ENCODE assay signal across 18 cellular contexts in genomic region chr7:115634633-115635032, GRCh38.
DNase-seq lines count a peak whose midpoint lies in the region; ATAC-seq, FAIRE-seq and TF ChIP-seq lines count a peak whose summit lies in the region.
"Had no signal": no experiment of that assay in that cellular context is flagged by ENCODE, and none has a peak within 500 bp of the region (broad histone marks: within the 10 kb centered on the region; RNA-seq: fewer than 3 reads in every experiment).

No MANE protein-coding gene starts in this region.

- no peaks in the 10 kb centered on the region for H3K36me3 Mint-ChIP-seq in GM23338 (ENCODE audit: low read depth)
- H3K36me3 Mint-ChIP-seq: activated naive CD8-positive, alpha-beta T cell treated with anti-CD3 and anti-CD28 coated beads, Interleukin-2, amount 10 ng/mL, durations not matched to agents 7 days and 5 days; stimulated activated effector memory CD8-positive, alpha-beta T cell treated with anti-CD3 and anti-CD28 coated beads, Interleukin-12 subunit alpha, Interleukin-12 subunit beta, amount 100 ng/mL, for 72 hours had no signal

- WGBS in tibial nerve, 2 donors, result 52 to 60% methylated on average over 4 of the region's 4 CpGs

- TF ChIP-seq CTCF in GM23338 (conservative IDR thresholded peaks at IDR 0.05; ENCODE audit: low read depth in 2 of 2) (no peak), cardiac fibroblast (IDR thresholded peaks at IDR 0.05; ENCODE audit: low read depth, low read length) (no peak), tibial nerve (IDR thresholded peaks at IDR 0.05) (no peak)

- FAIRE-seq in A204.1 (lab: Jason Lieb, UNC), result peak; percentile 41

- intact Hi-C loops in posterior cingulate gyrus (cut with DNase I), result no loop called here

- no peaks in the 10 kb centered on the region for H4K20me1 ChIP-seq in GM23338 (replicated peaks; ENCODE audit: insufficient read depth)

- H3K9me3 Mint-ChIP-seq in GM23338, result no peaks in the 10 kb centered on the region
- H3K9me3 Mint-ChIP-seq: activated naive CD8-positive, alpha-beta T cell treated with anti-CD3 and anti-CD28 coated beads, Interleukin-2, amount 10 ng/mL, durations not matched to agents 7 days and 5 days; stimulated activated effector memory CD8-positive, alpha-beta T cell treated with anti-CD3 and anti-CD28 coated beads, Interleukin-12 subunit alpha, Interleukin-12 subunit beta, amount 100 ng/mL, for 72 hours had no signal

- peaks cover 4% of the 10 kb centered on the region; the same call in 1 of the 2 replicates for H3K9me2 ChIP-seq in GM23338 (ENCODE audit: insufficient read depth)
- H3K9me2 ChIP-seq: SK-N-SH had no signal

- H3K27ac ChIP-seq in GM23338 (ENCODE audit: low read depth), result no peak overlapping the region
- no peak overlapping the region for H3K27ac ChIP-seq in tibial nerve

- 0 out of 2 replicates have a peak overlapping the region, but pooled peaks have one; percentile 6 for H2AFZ ChIP-seq in GM23338

- no peaks in the 10 kb centered on the region for H3K79me2 ChIP-seq in GM23338 (replicated peaks; ENCODE audit: insufficient read depth)

- no peaks in the 10 kb centered on the region for H3K4me1 ChIP-seq in GM23338 (ENCODE audit: insufficient read depth)
- no peaks in the 10 kb centered on the region for H3K4me1 ChIP-seq in tibial nerve

- no peaks in the 10 kb centered on the region for H3K27me3 ChIP-seq in GM23338 (ENCODE audit: insufficient read depth)
- H3K27me3 ChIP-seq in tibial nerve, result no peaks in the 10 kb centered on the region

- no peak for TF ChIP-seq EP300 in tibial nerve (IDR thresholded peaks at IDR 0.05)

- H3K9me3 ChIP-seq in tibial nerve, result no peaks in the 10 kb centered on the region
- H3K9me3 ChIP-seq: SK-N-SH had no signal

- H3K4me3 ChIP-seq in GM23338 (no peak overlapping the region), cardiac fibroblast (replicated peaks in 1 of 2; ENCODE audit: low read depth in 2 of 2, low read length in 2 of 2) (no peak overlapping the region), tibial nerve (no peak overlapping the region)

- no peak overlapping the region for H3K27ac Mint-ChIP-seq in GM23338
- H3K27ac Mint-ChIP-seq: activated naive CD8-positive, alpha-beta T cell treated with anti-CD3 and anti-CD28 coated beads, Interleukin-2, amount 10 ng/mL, durations not matched to agents 7 days and 5 days; stimulated activated effector memory CD8-positive, alpha-beta T cell treated with anti-CD3 and anti-CD28 coated beads, Interleukin-12 subunit alpha, Interleukin-12 subunit beta, amount 100 ng/mL, for 72 hours had no signal

- H3K4me2 ChIP-seq in GM23338, result no peak overlapping the region
- H3K4me2 ChIP-seq: SK-N-SH had no signal

- H3K27me3 Mint-ChIP-seq in GM23338 (ENCODE audit: insufficient read depth, low read depth, poor library complexity), result no peaks in the 10 kb centered on the region
- H3K27me3 Mint-ChIP-seq: activated naive CD8-positive, alpha-beta T cell treated with anti-CD3 and anti-CD28 coated beads, Interleukin-2, amount 10 ng/mL, durations not matched to agents 7 days and 5 days had no signal

- H3K36me3 ChIP-seq in GM23338 (ENCODE audit: insufficient read depth), result no peaks in the 10 kb centered on the region
- no peaks in the 10 kb centered on the region for H3K36me3 ChIP-seq in tibial nerve

- no peak for TF ChIP-seq POLR2A in tibial nerve (IDR thresholded peaks at IDR 0.05)

- ATAC-seq in GM23338, result no peak
- ATAC-seq in HG02678 (IDR thresholded peaks at IDR 0.05; ENCODE audit: unreplicated experiment), result no peak
- ATAC-seq: stimulated activated effector memory CD8-positive, alpha-beta T cell treated with anti-CD3 and anti-CD28 coated beads, Interleukin-12 subunit alpha, Interleukin-12 subunit beta, amount 100 ng/mL, for 72 hours had no signal

- no peaks in the 10 kb centered on the region for H3F3A ChIP-seq in GM23338 (replicated peaks; ENCODE audit: low read depth)

- H3K4me1 Mint-ChIP-seq in GM23338, result no peaks in the 10 kb centered on the region
- H3K4me1 Mint-ChIP-seq: activated naive CD8-positive, alpha-beta T cell treated with anti-CD3 and anti-CD28 coated beads, Interleukin-2, amount 10 ng/mL, durations not matched to agents 7 days and 5 days; stimulated activated effector memory CD8-positive, alpha-beta T cell treated with anti-CD3 and anti-CD28 coated beads, Interleukin-12 subunit alpha, Interleukin-12 subunit beta, amount 100 ng/mL, for 72 hours had no signal

- DNase-seq in GM23338 (ENCODE audit: low spot score) (no peak), NCI-H345 treated with DMSO at 0.1 percent for 48 hours (lab: John Stamatoyannopoulos, UW; ENCODE audit: unreplicated experiment) (peak; percentile 42), cardiac fibroblast (ENCODE audit: low read depth in 2 of 2) (peak; percentile 7 to 14), T-helper 2 cell (no peak), posterior cingulate gyrus (no peak), tibial nerve (ENCODE audit: low spot score in 2 of 2) (no peak)
- DNase-seq: activated CD4-positive, alpha-beta T cell treated with anti-CD3 and anti-CD28 coated beads, Interleukin-2, amount 50 U/mL, for 48 hours; activated naive CD8-positive, alpha-beta T cell treated with anti-CD3 and anti-CD28 coated beads, Interleukin-2, amount 10 ng/mL, durations not matched to agents 7 days and 5 days; activated T-cell treated with anti-CD3 and anti-CD28 coated beads, Interleukin-2, amount 50 U/mL, for 48 hours; cerebellar nuclear complex; islet precursor cell; NCI-H146; nucleus accumbens; SK-N-SH; trophoblast cell had no signal

- no peak overlapping the region for H3K4me3 Mint-ChIP-seq in GM23338
- H3K4me3 Mint-ChIP-seq: activated naive CD8-positive, alpha-beta T cell treated with anti-CD3 and anti-CD28 coated beads, Interleukin-2, amount 10 ng/mL, durations not matched to agents 7 days and 5 days; stimulated activated effector memory CD8-positive, alpha-beta T cell treated with anti-CD3 and anti-CD28 coated beads, Interleukin-12 subunit alpha, Interleukin-12 subunit beta, amount 100 ng/mL, for 72 hours had no signal

TF ChIP-seq in GM23338, 12 proteins besides CTCF, POLR2A, EP300 and RAD21 (continues in another document):
- TF ChIP-seq POLR2AphosphoS5 (IDR thresholded peaks at IDR 0.05; ENCODE audit: low read depth) (no peak), NANOG (IDR thresholded peaks at IDR 0.05; ENCODE audit: borderline replicate concordance) (no peak), CREB1 (CRISPR knock-in tag; IDR thresholded peaks at IDR 0.05; ENCODE audit: low read depth) (no peak), ZNF462 (CRISPR knock-in tag; IDR thresholded peaks at IDR 0.05) (no peak)

Comparison
In these comparisons a context has a peak if more than half of its experiments do, and no peak if none do; other contexts are left out.
1. DNase-seq: peak in NCI-H345 treated with DMSO at 0.1 percent for 48 hours (single experiment) and cardiac fibroblast (2 of 2); none in GM23338 (single experiment), T-helper 2 cell (0 of 5), posterior cingulate gyrus (0 of 10) and tibial nerve (0 of 2).